Comparison of ENCODE assay signal across 19 cellular contexts in genomic region chr7:16063241-16063640, GRCh38.
DNase-seq lines count a peak whose midpoint lies in the region; ATAC-seq and TF ChIP-seq lines count a peak whose summit lies in the region.
"Had no signal": no experiment of that assay in that cellular context is flagged by ENCODE, and none has a peak within 500 bp of the region (broad histone marks: within the 10 kb centered on the region; RNA-seq: fewer than 3 reads in every experiment).

No MANE protein-coding gene starts in this region.

- peak overlapping the region; percentile 72 for H3K27ac ChIP-seq in skeletal muscle tissue (ENCODE audit: low read depth, low read length)
- H3K27ac ChIP-seq: C4-2B, upper lobe of left lung had no signal

- TF ChIP-seq CTCF in fibroblast of mammary gland (conservative IDR thresholded peaks at IDR 0.05; ENCODE audit: control insufficient read depth, insufficient read depth, low read depth, low read length), result no peak

- no peaks in the 10 kb centered on the region for H3K36me3 ChIP-seq in skeletal muscle tissue (ENCODE audit: control insufficient read depth in 3 of 3, insufficient read depth in 3 of 3, low read length in 3 of 3)
- H3K36me3 ChIP-seq: upper lobe of left lung had no signal

- H3K4me3 ChIP-seq in fibroblast of mammary gland (ENCODE audit: control insufficient read depth, low read depth, low read length), result no peak overlapping the region
- peak overlapping the region in 2 of 3 donors; percentile 23 to 24 for H3K4me3 ChIP-seq in skeletal muscle tissue (ENCODE audit: low read length in 3 of 3)
- H3K4me3 ChIP-seq: upper lobe of left lung had no signal

- H3K4me1 ChIP-seq in skeletal muscle tissue (ENCODE audit: control insufficient read depth in 3 of 3, insufficient read depth in 3 of 3, low read length in 3 of 3), result peaks cover 6 to 20% (median 6%) of the 10 kb centered on the region in 3 donors

- H3K9me3 ChIP-seq in skeletal muscle tissue (ENCODE audit: control insufficient read depth in 3 of 3, low read length in 3 of 3), result no peaks in the 10 kb centered on the region
- H3K9me3 ChIP-seq: upper lobe of left lung had no signal

- peak overlapping the region in 1 of 3 donors; percentile 23 for H3K9ac ChIP-seq in skeletal muscle tissue (ENCODE audit: low read depth in 1 of 3, low read length in 3 of 3)

- no peaks in the 10 kb centered on the region for H3K27me3 ChIP-seq in skeletal muscle tissue (ENCODE audit: control insufficient read depth in 3 of 3, insufficient read depth in 3 of 3, low read length in 3 of 3)
- H3K27me3 ChIP-seq: upper lobe of left lung had no signal

- no peak for ATAC-seq in HG03196 (IDR thresholded peaks at IDR 0.05; ENCODE audit: unreplicated experiment)
- ATAC-seq: HCT116, T-cell had no signal

- DNase-seq in NCI-H1694 (lab: John Stamatoyannopoulos, UW), result peak; percentile 7
- DNase-seq in NCI-H1694 treated with DMSO at 0.1 percent for 48 hours (lab: John Stamatoyannopoulos, UW), result no peak
- peak; percentile 5 for DNase-seq in RPMI8226
- DNase-seq in fibroblast of mammary gland (ENCODE audit: low read depth), result peak; percentile 22
- no peak for DNase-seq in NAMALWA (ENCODE audit: low spot score)
- no peak for DNase-seq in T1000 (lab: John Stamatoyannopoulos, UW)
- DNase-seq: 8988T; activated B cell treated with CpG ODN at 0.5 μM for 24 hours; activated CD8-positive, alpha-beta memory T cell treated with anti-CD3 and anti-CD28 coated beads for 24 hours; DMS79 treated with DMSO at 0.1 percent for 48 hours; NCI-H2029; NCI-H510A; small intestine; T-cell; upper lobe of left lung had no signal

Comparison
In these comparisons a context has a peak if more than half of its experiments do, and no peak if none do; other contexts are left out.
1. DNase-seq: peak in NCI-H1694 (single experiment), RPMI8226 (single experiment) and fibroblast of mammary gland (single experiment); none in NCI-H1694 treated with DMSO at 0.1 percent for 48 hours (single experiment), NAMALWA (single experiment) and T1000 (single experiment).